In genomic region chr10:29858352-29859267, GRCh38 we compare ENCODE assay signal across 8 cellular contexts.
DNase-seq lines count a peak whose midpoint lies in the region; ATAC-seq and TF ChIP-seq lines count a peak whose summit lies in the region.

No MANE protein-coding gene starts in this region.

- H3K4me3 ChIP-seq in vagina: no peak overlapping the region
- no peak overlapping the region for H3K4me3 ChIP-seq in naive thymus-derived CD4-positive, alpha-beta T cell (ENCODE audit: low read length)

- H3K36me3 Mint-ChIP-seq in MCF 10A (ENCODE audit: insufficient read depth, unreplicated experiment): no peaks in the 10 kb centered on the region
- H3K36me3 Mint-ChIP-seq in naive thymus-derived CD4-positive, alpha-beta T cell: no peaks in the 10 kb centered on the region

- POLR2A ChIA-PET in MCF 10A (lab: Yijun Ruan, JAX): interaction anchor here (0.6 to 5.6 kb wide), 7 partner anchors 18 to 225 kb away, joined by 3 to 52 read pairs (median 3); partner anchors contain the start of gene SVIL
- POLR2A ChIA-PET in naive thymus-derived CD4-positive, alpha-beta T cell (lab: Charles Lee): no interaction called here

- H3K4me1 Mint-ChIP-seq in MCF 10A (ENCODE audit: insufficient read depth, unreplicated experiment): peaks cover 42% of the 10 kb centered on the region
- H3K4me1 Mint-ChIP-seq in naive thymus-derived CD4-positive, alpha-beta T cell: peaks cover 0 to 5% (median 0%) of the 10 kb centered on the region in 7 donors

- H3K4me3 Mint-ChIP-seq in MCF 10A (ENCODE audit: unreplicated experiment): no peak overlapping the region
- no peak overlapping the region for H3K4me3 Mint-ChIP-seq in naive thymus-derived CD4-positive, alpha-beta T cell

- DNase-seq in Ammon's horn (ENCODE audit: low spot score) (peak; percentile 18), KBM-7 (peak; percentile 64), MCF 10A (ENCODE audit: unreplicated experiment) (peak; percentile 83), left kidney (ENCODE audit: low read depth, low spot score) (peak; percentile 82), vagina (ENCODE audit: extremely low spot score in 2 of 2) (no peak)
- DNase-seq in naive thymus-derived CD4-positive, alpha-beta T cell: no peak

- H3K9me3 ChIP-seq in vagina: no peaks in the 10 kb centered on the region
- H3K9me3 ChIP-seq in naive thymus-derived CD4-positive, alpha-beta T cell (ENCODE audit: control insufficient read depth in 2 of 3, low read length in 3 of 3): no peaks in the 10 kb centered on the region

- no peak for TF ChIP-seq POLR2A in vagina (IDR thresholded peaks at IDR 0.05)

- ATAC-seq in GM19467 (IDR thresholded peaks at IDR 0.05; ENCODE audit: unreplicated experiment): no peak
- ATAC-seq in HG03565 (IDR thresholded peaks at IDR 0.05; ENCODE audit: unreplicated experiment): no peak
- ATAC-seq in naive thymus-derived CD4-positive, alpha-beta T cell: no peak

- CTCF ChIA-PET in MCF 10A (lab: Yijun Ruan, JAX): interaction anchor here (0.6 to 2.1 kb wide), 13 partner anchors 9 to 263 kb away, joined by 3 to 10 read pairs (median 3); partner anchors contain the start of gene SVIL
- CTCF ChIA-PET in naive thymus-derived CD4-positive, alpha-beta T cell (lab: Charles Lee): no interaction called here

- in situ Hi-C loops in KBM-7 (cut with MboI; ENCODE audit: low pct_unique_long_range_greater_than_20kb, low sequenced_read_pairs): no loop called here

- H3K9me3 Mint-ChIP-seq in MCF 10A (ENCODE audit: unreplicated experiment): no peaks in the 10 kb centered on the region
- peaks cover 0 to 2% (median 0%) of the 10 kb centered on the region in 11 donors for H3K9me3 Mint-ChIP-seq in naive thymus-derived CD4-positive, alpha-beta T cell

- H3K36me3 ChIP-seq in vagina: no peaks in the 10 kb centered on the region
- H3K36me3 ChIP-seq in naive thymus-derived CD4-positive, alpha-beta T cell (ENCODE audit: control insufficient read depth in 2 of 3, insufficient read depth in 3 of 3, low read length in 3 of 3): no peaks in the 10 kb centered on the region

- no peaks in the 10 kb centered on the region for H3K27me3 ChIP-seq in vagina
- no peaks in the 10 kb centered on the region for H3K27me3 ChIP-seq in naive thymus-derived CD4-positive, alpha-beta T cell (ENCODE audit: control insufficient read depth in 2 of 2, insufficient read depth in 2 of 2, low read length in 2 of 2)

- H3K27me3 Mint-ChIP-seq in MCF 10A (ENCODE audit: insufficient read depth, unreplicated experiment): no peaks in the 10 kb centered on the region
- peaks cover 0 to 17% (median 11%) of the 10 kb centered on the region in 5 donors for H3K27me3 Mint-ChIP-seq in naive thymus-derived CD4-positive, alpha-beta T cell

- BruUV-seq in MCF 10A (replicated peaks; lab: Mats Ljungman, UMichigan): no TSS peak

- intact Hi-C loops in MCF 10A (cut with micrococcal nuclease): loop anchor here (1.0 to 2.0 kb wide), 4 partner anchors 89 to 200 kb away; no protein-coding TSS in a partner anchor
- intact Hi-C loops in vagina (cut with DNase I): no loop called here
- intact Hi-C loops in naive thymus-derived CD4-positive, alpha-beta T cell (cut with micrococcal nuclease): no loop called here

- peak; percentile 68 for TF ChIP-seq CTCF in MCF 10A (IDR thresholded peaks at IDR 0.05; ENCODE audit: unreplicated experiment)
- TF ChIP-seq CTCF in vagina (IDR thresholded peaks at IDR 0.05): peak in 2 of 3 experiments; percentile 37 to 51

- no peak overlapping the region for H3K27ac ChIP-seq in vagina
- H3K27ac ChIP-seq in naive thymus-derived CD4-positive, alpha-beta T cell (ENCODE audit: low read depth, low read length): no peak overlapping the region

- H3K4me1 ChIP-seq in vagina: peaks cover 60% of the 10 kb centered on the region
- H3K4me1 ChIP-seq in naive thymus-derived CD4-positive, alpha-beta T cell (ENCODE audit: control insufficient read depth in 2 of 2, insufficient read depth in 2 of 2, low read length in 2 of 2): no peaks in the 10 kb centered on the region

- peak overlapping the region; percentile 3 for H3K27ac Mint-ChIP-seq in MCF 10A (ENCODE audit: low read depth, unreplicated experiment)
- no peak overlapping the region for H3K27ac Mint-ChIP-seq in naive thymus-derived CD4-positive, alpha-beta T cell

Comparison
In these comparisons a context has a peak if more than half of its experiments do, and no peak if none do; other contexts are left out.
1. DNase-seq: peak in Ammon's horn (single experiment), KBM-7 (single experiment), MCF 10A (single experiment) and left kidney (single experiment); none in vagina (0 of 2) and naive thymus-derived CD4-positive, alpha-beta T cell (0 of 9).